Comparison of ENCODE assay signal across 1 cellular context in the genomic region with DNA sequence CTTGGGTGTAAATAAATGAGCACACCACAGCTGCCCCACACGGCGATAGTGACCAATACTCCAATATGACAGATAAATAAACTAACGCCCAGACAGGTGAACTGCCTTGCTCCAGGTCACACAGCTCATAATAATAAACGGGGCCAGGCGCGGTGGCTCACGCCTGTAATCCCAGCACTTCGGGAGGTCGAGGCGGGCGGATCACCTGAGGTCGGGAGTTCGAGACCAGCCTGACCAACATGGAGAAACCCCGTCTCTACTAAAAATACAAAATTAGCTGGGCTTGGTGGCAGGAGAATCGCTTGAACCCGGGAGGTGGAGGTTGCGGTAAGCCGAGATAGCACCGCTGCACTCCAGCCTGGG.
TF ChIP-seq lines count a peak whose summit lies in the region.
"Not testable (repeated sequence)": the region's sequence is repeated elsewhere in the genome, so short reads cannot be mapped to it uniquely, and the experiment has no call there.

No MANE protein-coding gene starts in this region.

TF ChIP-seq in K562, 482 proteins besides CTCF, POLR2A, EP300 and RAD21:
- TF ChIP-seq HDAC2 (IDR thresholded peaks at IDR 0.05) (0 out of 2 replicates have a peak, but pooled peaks have one; percentile 9), VEZF1 (CRISPR knock-in tag; IDR thresholded peaks at IDR 0.05) (peak; percentile 5; the same call in 1 of the 2 replicates), THRAP3 (IDR thresholded peaks at IDR 0.05; ENCODE audit: borderline replicate concordance) (0 out of 2 replicates have a peak, but pooled peaks have one; percentile 47), HDAC1 (IDR thresholded peaks at IDR 0.05) (0 out of 4 replicates have a peak, but pooled peaks of 1 of the 2 experiments have one; percentile 4), ZNF766 (CRISPR knock-in tag; conservative IDR thresholded peaks at IDR 0.05) (0 out of 2 replicates have a peak, but pooled peaks have one; percentile 1), GATA2 (CRISPR knock-in tag; IDR thresholded peaks at IDR 0.05) (0 out of 2 replicates have a peak, but pooled peaks have one; percentile 6)
- TF ChIP-seq, protein P1, sequence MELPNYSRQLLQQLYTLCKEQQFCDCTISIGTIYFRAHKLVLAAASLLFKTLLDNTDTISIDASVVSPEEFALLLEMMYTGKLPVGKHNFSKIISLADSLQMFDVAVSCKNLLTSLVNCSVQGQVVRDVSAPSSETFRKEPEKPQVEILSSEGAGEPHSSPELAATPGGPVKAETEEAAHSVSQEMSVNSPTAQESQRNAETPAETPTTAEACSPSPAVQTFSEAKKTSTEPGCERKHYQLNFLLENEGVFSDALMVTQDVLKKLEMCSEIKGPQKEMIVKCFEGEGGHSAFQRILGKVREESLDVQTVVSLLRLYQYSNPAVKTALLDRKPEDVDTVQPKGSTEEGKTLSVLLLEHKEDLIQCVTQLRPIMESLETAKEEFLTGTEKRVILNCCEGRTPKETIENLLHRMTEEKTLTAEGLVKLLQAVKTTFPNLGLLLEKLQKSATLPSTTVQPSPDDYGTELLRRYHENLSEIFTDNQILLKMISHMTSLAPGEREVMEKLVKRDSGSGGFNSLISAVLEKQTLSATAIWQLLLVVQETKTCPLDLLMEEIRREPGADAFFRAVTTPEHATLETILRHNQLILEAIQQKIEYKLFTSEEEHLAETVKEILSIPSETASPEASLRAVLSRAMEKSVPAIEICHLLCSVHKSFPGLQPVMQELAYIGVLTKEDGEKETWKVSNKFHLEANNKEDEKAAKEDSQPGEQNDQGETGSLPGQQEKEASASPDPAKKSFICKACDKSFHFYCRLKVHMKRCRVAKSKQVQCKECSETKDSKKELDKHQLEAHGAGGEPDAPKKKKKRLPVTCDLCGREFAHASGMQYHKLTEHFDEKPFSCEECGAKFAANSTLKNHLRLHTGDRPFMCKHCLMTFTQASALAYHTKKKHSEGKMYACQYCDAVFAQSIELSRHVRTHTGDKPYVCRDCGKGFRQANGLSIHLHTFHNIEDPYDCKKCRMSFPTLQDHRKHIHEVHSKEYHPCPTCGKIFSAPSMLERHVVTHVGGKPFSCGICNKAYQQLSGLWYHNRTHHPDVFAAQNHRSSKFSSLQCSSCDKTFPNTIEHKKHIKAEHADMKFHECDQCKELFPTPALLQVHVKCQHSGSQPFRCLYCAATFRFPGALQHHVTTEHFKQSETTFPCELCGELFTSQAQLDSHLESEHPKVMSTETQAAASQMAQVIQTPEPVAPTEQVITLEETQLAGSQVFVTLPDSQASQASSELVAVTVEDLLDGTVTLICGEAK (IDR thresholded peaks at IDR 0.05), result 0 out of 2 replicates have a peak, but pooled peaks have one; percentile 5
- TF ChIP-seq, protein P1 (CRISPR knock-in tag; IDR thresholded peaks at IDR 0.05), result not testable (repeated sequence)
- TF ChIP-seq, protein P2, sequence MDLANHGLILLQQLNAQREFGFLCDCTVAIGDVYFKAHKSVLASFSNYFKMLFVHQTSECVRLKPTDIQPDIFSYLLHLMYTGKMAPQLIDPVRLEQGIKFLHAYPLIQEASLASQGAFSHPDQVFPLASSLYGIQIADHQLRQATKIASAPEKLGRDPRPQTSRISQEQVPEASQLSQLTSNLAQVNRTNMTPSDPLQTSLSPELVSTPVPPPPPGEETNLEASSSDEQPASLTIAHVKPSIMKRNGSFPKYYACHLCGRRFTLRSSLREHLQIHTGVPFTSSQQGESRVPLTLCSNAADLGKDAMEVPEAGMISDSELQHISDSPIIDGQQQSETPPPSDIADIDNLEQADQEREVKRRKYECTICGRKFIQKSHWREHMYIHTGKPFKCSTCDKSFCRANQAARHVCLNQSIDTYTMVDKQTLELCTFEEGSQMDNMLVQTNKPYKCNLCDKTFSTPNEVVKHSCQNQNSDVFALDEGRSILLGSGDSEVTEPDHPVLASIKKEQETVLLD (IDR thresholded peaks at IDR 0.05), result peak; percentile 9; the same call in 1 of the 2 replicates
